ENCODE assay signal across 8 cellular contexts in genomic region chr16:67396159-67396774, GRCh38. TPM values are rescaled to one million over a fixed set of nuclear protein-coding genes. Genes with fewer than 3 reads are reported as not detected.
A peak's percentile ranks its signal among the peaks of the same experiment; 100 is the strongest.
DNase-seq lines count a peak whose midpoint lies in the region; ATAC-seq lines count a peak whose summit lies in the region.

No MANE protein-coding gene starts in this region.

- no peaks in the 10 kb centered on the region for H3K9me3 Mint-ChIP-seq in stimulated activated effector memory CD8-positive, alpha-beta T cell treated with anti-CD3 and anti-CD28 coated beads, Interleukin-12 subunit alpha, Interleukin-12 subunit beta, amount 100 ng/mL, for 72 hours
- H3K9me3 Mint-ChIP-seq in CD4-positive, alpha-beta memory T cell: peaks cover 0 to 1% (median 0%) of the 10 kb centered on the region in 8 donors

- H3K36me3 ChIP-seq in CD4-positive, alpha-beta memory T cell (ENCODE audit: insufficient read depth, low read length): no peaks in the 10 kb centered on the region

- peaks cover 18% of the 10 kb centered on the region for H3K27me3 ChIP-seq in CD4-positive, alpha-beta memory T cell (ENCODE audit: insufficient read depth, low read length)

- H3K27ac Mint-ChIP-seq in stimulated activated effector memory CD8-positive, alpha-beta T cell treated with anti-CD3 and anti-CD28 coated beads, Interleukin-12 subunit alpha, Interleukin-12 subunit beta, amount 100 ng/mL, for 72 hours: no peak overlapping the region
- no peak overlapping the region for H3K27ac Mint-ChIP-seq in CD4-positive, alpha-beta memory T cell

- CTCF ChIA-PET in CD4-positive, alpha-beta memory T cell (lab: Charles Lee; ENCODE audit: partially characterized antibody): no interaction called here

- peaks cover 14 to 25% of the 10 kb centered on the region in 2 donors for H3K27me3 Mint-ChIP-seq in CD4-positive, alpha-beta memory T cell

- H3K9me3 ChIP-seq in CD4-positive, alpha-beta memory T cell (ENCODE audit: control insufficient read depth in 1 of 2, low read length in 2 of 2): no peaks in the 10 kb centered on the region

- H3K4me1 Mint-ChIP-seq in stimulated activated effector memory CD8-positive, alpha-beta T cell treated with anti-CD3 and anti-CD28 coated beads, Interleukin-12 subunit alpha, Interleukin-12 subunit beta, amount 100 ng/mL, for 72 hours: peaks cover 9% of the 10 kb centered on the region
- peaks cover 2 to 9% (median 5%) of the 10 kb centered on the region in 4 donors for H3K4me1 Mint-ChIP-seq in CD4-positive, alpha-beta memory T cell

- in situ Hi-C loops in Caki2 (cut with HindIII; ENCODE audit: low pct_unique_long_range_greater_than_20kb, low sequenced_read_pairs): no loop called here

- POLR2A ChIA-PET in CD4-positive, alpha-beta memory T cell (lab: Charles Lee; ENCODE audit: partially characterized antibody): no interaction called here

- DNase-seq in Caki2 (ENCODE audit: low read depth): peak; percentile 96
- DNase-seq in NCI-H146 treated with DMSO at 0.1 percent for 48 hours (lab: John Stamatoyannopoulos, UW; ENCODE audit: unreplicated experiment): peak; percentile 78
- DNase-seq in amniotic epithelial cell (ENCODE audit: low read depth): peak; percentile 35
- peak; percentile 97 for DNase-seq in hepatic stellate cell (ENCODE audit: low spot score)
- peak; percentile 58 for DNase-seq in skeletal muscle cell (ENCODE audit: low read depth)
- DNase-seq in activated CD4-positive, CD25-positive, alpha-beta regulatory T cell treated with anti-CD3 and anti-CD28 coated beads, Interleukin-2, amount 50 U/mL, for 72 hours: no peak
- no peak for DNase-seq in stimulated activated effector memory CD8-positive, alpha-beta T cell treated with anti-CD3 and anti-CD28 coated beads, Interleukin-12 subunit alpha, Interleukin-12 subunit beta, amount 100 ng/mL, for 72 hours (ENCODE audit: low spot score in 2 of 2)
- DNase-seq in CD4-positive, alpha-beta memory T cell: no peak

- ATAC-seq in stimulated activated effector memory CD8-positive, alpha-beta T cell treated with anti-CD3 and anti-CD28 coated beads, Interleukin-12 subunit alpha, Interleukin-12 subunit beta, amount 100 ng/mL, for 72 hours: no peak

- peaks cover 15% of the 10 kb centered on the region for H3K4me1 ChIP-seq in CD4-positive, alpha-beta memory T cell (ENCODE audit: insufficient read depth, low read length)

- H3K27ac ChIP-seq in CD4-positive, alpha-beta memory T cell (ENCODE audit: low read depth, low read length): no peak overlapping the region

- no peak overlapping the region for H3K4me3 ChIP-seq in skeletal muscle cell (ENCODE audit: low read depth, low read length)
- no peak overlapping the region for H3K4me3 ChIP-seq in CD4-positive, alpha-beta memory T cell (ENCODE audit: low read length in 2 of 2)

- intact Hi-C loops in CD4-positive, alpha-beta memory T cell (cut with micrococcal nuclease): loop anchor here (5.0 kb wide), 1 partner anchor 119 kb away; the partner anchor contains the start of gene PLEKHG4

- H3K4me3 Mint-ChIP-seq in stimulated activated effector memory CD8-positive, alpha-beta T cell treated with anti-CD3 and anti-CD28 coated beads, Interleukin-12 subunit alpha, Interleukin-12 subunit beta, amount 100 ng/mL, for 72 hours: no peak overlapping the region
- no peak overlapping the region for H3K4me3 Mint-ChIP-seq in CD4-positive, alpha-beta memory T cell

- H3K36me3 Mint-ChIP-seq in stimulated activated effector memory CD8-positive, alpha-beta T cell treated with anti-CD3 and anti-CD28 coated beads, Interleukin-12 subunit alpha, Interleukin-12 subunit beta, amount 100 ng/mL, for 72 hours: peaks cover 5% of the 10 kb centered on the region
- H3K36me3 Mint-ChIP-seq in CD4-positive, alpha-beta memory T cell: no peaks in the 10 kb centered on the region

RNA-seq across cellular contexts. Expression of gene TPPP3, which starts 3.0 kb away (rescaled TPM):
- 4.6 and 22.3 TPM in 2 replicates for total RNA-seq in Caki2 (2014; rRNA removed; shearing (Covaris generic); ENCODE audit: low replicate concordance)
- total RNA-seq in CD4-positive, alpha-beta memory T cell: not detected
- polyA plus RNA-seq in CD4-positive, alpha-beta memory T cell: not detected

RNA-seq across cellular contexts. Expression of gene ZDHHC1, which starts 20.0 kb away (rescaled TPM):
- total RNA-seq in Caki2 (2014; rRNA removed; shearing (Covaris generic); ENCODE audit: low replicate concordance): 6.3 and 13.5 TPM in 2 replicates
- not detected for total RNA-seq in CD4-positive, alpha-beta memory T cell
- not detected for polyA plus RNA-seq in CD4-positive, alpha-beta memory T cell

RNA-seq across cellular contexts. Expression of gene HSD11B2, which starts 34.7 kb away (rescaled TPM):
- total RNA-seq in Caki2 (2014; rRNA removed; shearing (Covaris generic); ENCODE audit: low replicate concordance): not detected in 2 replicates
- total RNA-seq in CD4-positive, alpha-beta memory T cell: not detected
- polyA plus RNA-seq in CD4-positive, alpha-beta memory T cell: under 1 TPM in 1 of 2 donors, not detected in 1; 0.29 TPM

Comparison
In these comparisons a context has a peak if more than half of its experiments do, and no peak if none do; other contexts are left out.
1. DNase-seq: peak in Caki2 (single experiment), NCI-H146 treated with DMSO at 0.1 percent for 48 hours (single experiment), amniotic epithelial cell (single experiment), hepatic stellate cell (single experiment) and skeletal muscle cell (single experiment); none in activated CD4-positive, CD25-positive, alpha-beta regulatory T cell treated with anti-CD3 and anti-CD28 coated beads, Interleukin-2, amount 50 U/mL, for 72 hours (single experiment), stimulated activated effector memory CD8-positive, alpha-beta T cell treated with anti-CD3 and anti-CD28 coated beads, Interleukin-12 subunit alpha, Interleukin-12 subunit beta, amount 100 ng/mL, for 72 hours (0 of 2) and CD4-positive, alpha-beta memory T cell (0 of 5).